15 cellular contexts compared by ENCODE assay signal in the genomic region with DNA sequence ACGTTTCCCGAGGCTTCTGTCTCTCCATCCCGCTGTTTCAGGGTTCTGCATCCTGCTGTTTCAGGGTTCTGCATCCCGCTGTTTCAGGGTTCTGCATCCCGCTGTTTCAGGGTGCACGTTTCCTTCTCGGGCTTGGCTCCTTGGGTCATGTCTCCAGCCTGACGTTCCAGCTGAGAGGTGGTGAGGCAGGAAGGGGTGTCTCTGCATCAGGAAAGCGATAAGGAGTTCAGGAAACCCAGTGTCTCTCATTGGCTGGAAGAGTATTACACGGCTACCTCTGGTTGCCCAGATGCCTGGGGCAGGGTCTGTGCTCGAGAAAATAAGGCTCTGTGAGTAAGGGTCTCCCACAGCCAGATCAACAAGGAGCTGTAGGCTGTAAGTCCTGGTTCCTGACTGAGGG.
"Had no signal": no experiment of that assay in that cellular context is flagged by ENCODE, and none has a peak within 500 bp of the region (broad histone marks: within the 10 kb centered on the region; RNA-seq: fewer than 3 reads in every experiment).

No MANE protein-coding gene starts in this region.

- H3K9me3 ChIP-seq: colonic mucosa, esophagus muscularis mucosa, testis had no signal

- H3K4me3 ChIP-seq: colonic mucosa, esophagus muscularis mucosa, testis had no signal

- H3K27me3 ChIP-seq: colonic mucosa, esophagus muscularis mucosa, testis had no signal

- H3K27ac ChIP-seq: colonic mucosa, testis had no signal

- ATAC-seq: activated CD8-positive, alpha-beta T cell treated with anti-CD3 and anti-CD28 coated beads, Interleukin-2, amount 10 ng/mL, durations not matched to agents 7 days and 5 days; activated naive CD8-positive, alpha-beta T cell treated with anti-CD3 and anti-CD28 coated beads, Interleukin-2, amount 50 U/mL, for 24 hours; activated T-cell treated with anti-CD3 and anti-CD28 coated beads, Interleukin-2, amount 50 U/mL, for 4 hours; left colon had no signal

- H3K4me1 ChIP-seq: colonic mucosa, testis had no signal

- DNase-seq: activated CD4-positive, alpha-beta T cell treated with anti-CD3 and anti-CD28 coated beads, Interleukin-2, amount 10 ng/mL, durations not matched to agents 24 days and 14 days; activated CD8-positive, alpha-beta T cell treated with anti-CD3 and anti-CD28 coated beads, Interleukin-2, amount 10 ng/mL, durations not matched to agents 7 days and 5 days; activated effector memory CD4-positive, alpha-beta T cell treated with Interleukin-2 at 50 U/mL for 16 hours; activated naive CD4-positive, alpha-beta T cell treated with anti-CD3 and anti-CD28 coated beads, Interleukin-2, amount 10 ng/mL, durations not matched to agents 7 days and 5 days; activated naive CD8-positive, alpha-beta T cell treated with anti-CD3 and anti-CD28 coated beads, Interleukin-2, amount 50 U/mL, for 24 hours; activated T-cell treated with anti-CD3 and anti-CD28 coated beads, Interleukin-2, amount 50 U/mL, for 4 hours; anterior cingulate cortex; colonic mucosa; hippocampal formation; left colon; mammary epithelial cell; retina; T1000; testis had no signal

- H3K36me3 ChIP-seq: colonic mucosa had no signal
